Comparison of ENCODE assay signal across 8 cellular contexts in the genomic region with DNA sequence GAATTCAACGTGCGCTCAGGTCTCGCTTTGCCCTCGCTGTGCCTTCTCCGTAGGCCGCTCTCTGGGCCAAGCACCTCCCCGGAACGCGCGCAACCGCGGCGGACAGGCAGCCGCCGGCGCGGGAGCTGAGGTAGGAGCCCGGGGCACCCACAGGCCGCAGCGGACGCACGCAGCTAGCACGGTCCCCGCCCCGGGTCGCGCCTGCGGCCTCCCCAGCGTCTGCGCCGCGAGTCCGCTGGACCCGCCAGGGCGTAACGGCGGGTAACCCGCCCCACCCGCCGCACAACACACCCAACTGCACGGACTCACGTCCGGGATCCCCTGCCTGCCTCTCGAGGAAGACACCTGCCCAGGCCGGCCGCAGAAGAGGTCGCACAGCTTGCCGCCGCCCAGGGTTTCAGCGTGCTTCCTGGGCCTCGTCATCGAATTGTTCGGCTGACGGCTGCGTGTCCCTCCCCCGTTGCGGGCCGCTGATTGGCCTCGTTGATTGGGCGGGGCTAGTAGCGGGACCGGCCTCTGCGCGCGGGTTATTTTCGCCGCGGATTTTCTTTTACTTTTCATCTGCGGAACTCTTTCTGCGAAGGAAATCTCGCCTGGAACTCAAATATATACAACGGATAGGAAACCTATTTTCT. TPM values are rescaled to one million over a fixed set of nuclear protein-coding genes. Genes with fewer than 3 reads are reported as not detected.
A peak's percentile ranks its signal among the peaks of the same experiment; 100 is the strongest.
DNase-seq lines count a peak whose midpoint lies in the region; ATAC-seq and TF ChIP-seq lines count a peak whose summit lies in the region.

A gene with protein sequence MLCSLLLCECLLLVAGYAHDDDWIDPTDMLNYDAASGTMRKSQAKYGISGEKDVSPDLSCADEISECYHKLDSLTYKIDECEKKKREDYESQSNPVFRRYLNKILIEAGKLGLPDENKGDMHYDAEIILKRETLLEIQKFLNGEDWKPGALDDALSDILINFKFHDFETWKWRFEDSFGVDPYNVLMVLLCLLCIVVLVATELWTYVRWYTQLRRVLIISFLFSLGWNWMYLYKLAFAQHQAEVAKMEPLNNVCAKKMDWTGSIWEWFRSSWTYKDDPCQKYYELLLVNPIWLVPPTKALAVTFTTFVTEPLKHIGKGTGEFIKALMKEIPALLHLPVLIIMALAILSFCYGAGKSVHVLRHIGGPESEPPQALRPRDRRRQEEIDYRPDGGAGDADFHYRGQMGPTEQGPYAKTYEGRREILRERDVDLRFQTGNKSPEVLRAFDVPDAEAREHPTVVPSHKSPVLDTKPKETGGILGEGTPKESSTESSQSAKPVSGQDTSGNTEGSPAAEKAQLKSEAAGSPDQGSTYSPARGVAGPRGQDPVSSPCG (minus strand): TSS at position 433 of the 635 bp plus-strand sequence. CDS start 13,047 bp downstream, outside the sequence.

- H3K27ac ChIP-seq in PC-3 (ENCODE audit: low read length) (peak within 1 kb of the TSS; percentile 77), mucosa of rectum (ENCODE audit: low read depth in 2 of 2, low read length in 2 of 2) (peak within 1 kb of the TSS; percentile 96 to 98)

- peak within 1 kb of the TSS; percentile 85 for H3K9ac ChIP-seq in PC-3 (ENCODE audit: low read length)
- H3K9ac ChIP-seq in mucosa of rectum (ENCODE audit: low read depth in 1 of 2, low read length in 2 of 2) = peak within 1 kb of the TSS; percentile 79 to 94

- no TSS peak for BruUV-seq in PC-3 (replicated peaks; lab: Mats Ljungman, UMichigan)

- no peaks in the 10 kb centered on the region for H3K27me3 ChIP-seq in PC-3 (ENCODE audit: low read length)
- no peaks in the 10 kb centered on the region for H3K27me3 ChIP-seq in mucosa of rectum (ENCODE audit: control insufficient read depth in 2 of 2, insufficient read depth in 2 of 2, low read length in 2 of 2)

- TF ChIP-seq CTCF in PC-3 (conservative IDR thresholded peaks at IDR 0.05; ENCODE audit: low read depth, low read length) = no peak
- TF ChIP-seq CTCF in epithelial cell of proximal tubule (conservative IDR thresholded peaks at IDR 0.05; ENCODE audit: low read depth, low read length) = no peak

- peak; percentile 69 for DNase-seq in DMS 273 treated with DMSO at 0.1 percent for 48 hours (lab: John Stamatoyannopoulos, UW)
- DNase-seq in PC-3 = peak; percentile 92
- peak; percentile 89 for DNase-seq in activated T-cell treated with anti-CD3 and anti-CD28 coated beads, Interleukin-2, amount 50 U/mL, for 1 hour
- DNase-seq in epithelial cell of proximal tubule (ENCODE audit: low read depth) = peak; percentile 40
- DNase-seq in stimulated activated CD8-positive, alpha-beta memory T cell treated with anti-CD3 and anti-CD28 coated beads, Interleukin-4, amount 100 ng/mL, for 48 hours = peak; percentile 93

- H3F3A ChIP-seq in PC-3 (ENCODE audit: low read length, unreplicated experiment) = no peaks in the 10 kb centered on the region

- no peaks in the 10 kb centered on the region for H4K20me1 ChIP-seq in PC-3 (ENCODE audit: low read length)

- CTCF ChIA-PET in PC-3 (lab: Charles Lee) = no interaction called here

- intact Hi-C loops in PC-3 (cut with micrococcal nuclease) = loop anchor here (2.0 to 5.0 kb wide), 2 partner anchors 79 to 150 kb away; a partner anchor contains a TSS

- no peak for TF ChIP-seq RAD21 in Ishikawa (IDR thresholded peaks at IDR 0.05; ENCODE audit: low read depth)

- H3K4me2 ChIP-seq in PC-3 (ENCODE audit: low read length) = peak within 1 kb of the TSS; percentile 84

- H3K36me3 ChIP-seq in PC-3 (ENCODE audit: low read depth, low read length) (no peaks in the 10 kb centered on the region), mucosa of rectum (ENCODE audit: control insufficient read depth in 2 of 2, insufficient read depth in 2 of 2, low read length in 2 of 2) (peaks cover 0 to 2% of the 10 kb centered on the region in 2 donors)

- H3K79me2 ChIP-seq in PC-3 (ENCODE audit: low read length) = peaks cover 47% of the 10 kb centered on the region

- H3K4me3 ChIP-seq in PC-3 (ENCODE audit: low read length) (peak within 1 kb of the TSS; percentile 78), epithelial cell of proximal tubule (ENCODE audit: low read depth, low read length) (peak within 1 kb of the TSS; percentile 62), mucosa of rectum (ENCODE audit: low read length in 2 of 2) (peak within 1 kb of the TSS; percentile 82 to 83)

- H3K9me2 ChIP-seq in PC-3 (replicated peaks; ENCODE audit: low read length) = no peaks in the 10 kb centered on the region

- ATAC-seq in GM21529 (IDR thresholded peaks at IDR 0.05; ENCODE audit: unreplicated experiment) = peak; percentile 91
- peak; percentile 94 for ATAC-seq in PC-3

- POLR2A ChIA-PET in PC-3 (lab: Charles Lee; ENCODE audit: unreplicated experiment) = interaction anchor here (0.5 kb wide), 1 partner anchor 137 kb away, joined by 5 read pairs; no protein-coding TSS in a partner anchor

- H3K4me1 ChIP-seq in PC-3 (ENCODE audit: insufficient read depth, low read length) = peaks cover 6% of the 10 kb centered on the region; the same call in 1 of the 2 replicates
- peaks cover 3 to 10% of the 10 kb centered on the region in 2 donors for H3K4me1 ChIP-seq in mucosa of rectum (ENCODE audit: control insufficient read depth in 2 of 2, insufficient read depth in 2 of 2, low read length in 2 of 2)

- H3K9me3 ChIP-seq in PC-3 (ENCODE audit: low read length) (no peaks in the 10 kb centered on the region), mucosa of rectum (ENCODE audit: control insufficient read depth in 2 of 2, low read length in 2 of 2) (no peaks in the 10 kb centered on the region)

- TF ChIP-seq EP300 in Ishikawa (IDR thresholded peaks at IDR 0.05; ENCODE audit: borderline replicate concordance) = 0 out of 2 replicates have a peak, but pooled peaks have one; percentile 8

- peak within 1 kb of the TSS; percentile 95 for H2AFZ ChIP-seq in PC-3 (ENCODE audit: low read length)

TF ChIP-seq in Ishikawa, 13 proteins besides CTCF, POLR2A, EP300 and RAD21:
- TF ChIP-seq NFIC (IDR thresholded peaks at IDR 0.05) (no peak), FOXM1 (IDR thresholded peaks at IDR 0.05; ENCODE audit: borderline replicate concordance, low read depth) (0 out of 2 replicates have a peak, but pooled peaks have one; percentile 20), TEAD4 (IDR thresholded peaks at IDR 0.05) (peak; percentile 69), TCF12 (IDR thresholded peaks at IDR 0.05; ENCODE audit: low read depth) (no peak; the same call in 1 of the 2 replicates), ZBTB7A (IDR thresholded peaks at IDR 0.05; ENCODE audit: low read depth) (no peak), YY1 (IDR thresholded peaks at IDR 0.05; ENCODE audit: low read depth) (no peak; the same call in 1 of the 2 replicates), TAF1 (IDR thresholded peaks at IDR 0.05; ENCODE audit: low read depth) (peak; percentile 84), EGR1 (IDR thresholded peaks at IDR 0.05) (no peak), CREB1 (IDR thresholded peaks at IDR 0.05; ENCODE audit: low read depth) (peak; percentile 72; the same call in 1 of the 2 replicates), CEBPB (IDR thresholded peaks at IDR 0.05) (no peak)
- TF ChIP-seq, protein P1, sequence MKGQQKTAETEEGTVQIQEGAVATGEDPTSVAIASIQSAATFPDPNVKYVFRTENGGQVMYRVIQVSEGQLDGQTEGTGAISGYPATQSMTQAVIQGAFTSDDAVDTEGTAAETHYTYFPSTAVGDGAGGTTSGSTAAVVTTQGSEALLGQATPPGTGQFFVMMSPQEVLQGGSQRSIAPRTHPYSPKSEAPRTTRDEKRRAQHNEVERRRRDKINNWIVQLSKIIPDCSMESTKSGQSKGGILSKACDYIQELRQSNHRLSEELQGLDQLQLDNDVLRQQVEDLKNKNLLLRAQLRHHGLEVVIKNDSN (IDR thresholded peaks at IDR 0.05) = no peak
- TF ChIP-seq, protein P2, sequence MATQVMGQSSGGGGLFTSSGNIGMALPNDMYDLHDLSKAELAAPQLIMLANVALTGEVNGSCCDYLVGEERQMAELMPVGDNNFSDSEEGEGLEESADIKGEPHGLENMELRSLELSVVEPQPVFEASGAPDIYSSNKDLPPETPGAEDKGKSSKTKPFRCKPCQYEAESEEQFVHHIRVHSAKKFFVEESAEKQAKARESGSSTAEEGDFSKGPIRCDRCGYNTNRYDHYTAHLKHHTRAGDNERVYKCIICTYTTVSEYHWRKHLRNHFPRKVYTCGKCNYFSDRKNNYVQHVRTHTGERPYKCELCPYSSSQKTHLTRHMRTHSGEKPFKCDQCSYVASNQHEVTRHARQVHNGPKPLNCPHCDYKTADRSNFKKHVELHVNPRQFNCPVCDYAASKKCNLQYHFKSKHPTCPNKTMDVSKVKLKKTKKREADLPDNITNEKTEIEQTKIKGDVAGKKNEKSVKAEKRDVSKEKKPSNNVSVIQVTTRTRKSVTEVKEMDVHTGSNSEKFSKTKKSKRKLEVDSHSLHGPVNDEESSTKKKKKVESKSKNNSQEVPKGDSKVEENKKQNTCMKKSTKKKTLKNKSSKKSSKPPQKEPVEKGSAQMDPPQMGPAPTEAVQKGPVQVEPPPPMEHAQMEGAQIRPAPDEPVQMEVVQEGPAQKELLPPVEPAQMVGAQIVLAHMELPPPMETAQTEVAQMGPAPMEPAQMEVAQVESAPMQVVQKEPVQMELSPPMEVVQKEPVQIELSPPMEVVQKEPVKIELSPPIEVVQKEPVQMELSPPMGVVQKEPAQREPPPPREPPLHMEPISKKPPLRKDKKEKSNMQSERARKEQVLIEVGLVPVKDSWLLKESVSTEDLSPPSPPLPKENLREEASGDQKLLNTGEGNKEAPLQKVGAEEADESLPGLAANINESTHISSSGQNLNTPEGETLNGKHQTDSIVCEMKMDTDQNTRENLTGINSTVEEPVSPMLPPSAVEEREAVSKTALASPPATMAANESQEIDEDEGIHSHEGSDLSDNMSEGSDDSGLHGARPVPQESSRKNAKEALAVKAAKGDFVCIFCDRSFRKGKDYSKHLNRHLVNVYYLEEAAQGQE (IDR thresholded peaks at IDR 0.05; ENCODE audit: low read depth) = no peak
- TF ChIP-seq, protein P3, sequence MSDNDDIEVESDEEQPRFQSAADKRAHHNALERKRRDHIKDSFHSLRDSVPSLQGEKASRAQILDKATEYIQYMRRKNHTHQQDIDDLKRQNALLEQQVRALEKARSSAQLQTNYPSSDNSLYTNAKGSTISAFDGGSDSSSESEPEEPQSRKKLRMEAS (IDR thresholded peaks at IDR 0.05) = peak; percentile 94

RNA-seq across cellular contexts. Expression of the gene that starts here (rescaled TPM):
- total RNA-seq in PC-3 (2014; rRNA removed) = 29.5 and 30.4 TPM in 2 replicates
- 17.7 and 19.4 TPM in 2 replicates for total RNA-seq in epithelial cell of proximal tubule

Comparison
In these comparisons a context has a peak if more than half of its experiments do, and no peak if none do; other contexts are left out.
1. Peak in every context shown above with its lines: DNase-seq, ATAC-seq, H3K4me3 ChIP-seq and H3K27ac ChIP-seq.
2. DNase-seq: peak in every context shown above with its lines; median percentile 93 in stimulated activated CD8-positive, alpha-beta memory T cell treated with anti-CD3 and anti-CD28 coated beads, Interleukin-4, amount 100 ng/mL, for 48 hours; 92 in PC-3; 89 in activated T-cell treated with anti-CD3 and anti-CD28 coated beads, Interleukin-2, amount 50 U/mL, for 1 hour; 69 in DMS 273 treated with DMSO at 0.1 percent for 48 hours; 40 in epithelial cell of proximal tubule.